25 cellular contexts compared by ENCODE assay signal in the genomic region with DNA sequence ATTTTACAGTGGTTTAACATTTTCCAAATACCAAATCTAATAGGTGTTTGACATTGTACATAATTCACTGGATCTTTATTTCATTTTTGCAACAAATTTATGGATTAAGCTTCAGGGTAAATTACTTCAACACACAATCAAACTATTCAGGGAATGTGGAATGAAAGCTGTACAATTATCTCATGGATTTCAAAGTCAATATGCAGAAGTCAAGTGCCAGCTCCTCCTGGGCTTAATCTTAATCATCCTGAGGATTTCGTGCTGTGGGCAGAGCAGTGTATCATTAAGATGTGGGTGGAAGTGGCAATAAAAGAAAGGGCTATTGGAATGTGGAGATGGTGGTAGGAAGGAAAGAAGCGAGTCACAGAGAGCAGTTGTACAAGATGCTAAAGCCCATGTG.
A peak's percentile ranks its signal among the peaks of the same experiment; 100 is the strongest.
DNase-seq lines count a peak whose midpoint lies in the region; ATAC-seq and TF ChIP-seq lines count a peak whose summit lies in the region.
"Had no signal": no experiment of that assay in that cellular context is flagged by ENCODE, and none has a peak within 500 bp of the region (broad histone marks: within the 10 kb centered on the region; RNA-seq: fewer than 3 reads in every experiment).

No MANE protein-coding gene starts in this region.

- H3K27me3 ChIP-seq in adipocyte (replicated peaks; ENCODE audit: control insufficient read depth, insufficient read depth, low read length) (no peaks in the 10 kb centered on the region), osteoblast (ENCODE audit: insufficient read depth, low read length) (no peaks in the 10 kb centered on the region)
- H3K27me3 ChIP-seq: ovary had no signal

- H3K4me2 ChIP-seq in osteoblast (ENCODE audit: insufficient read depth, low read length): no peak overlapping the region

- no peak for ATAC-seq in HG03039 (IDR thresholded peaks at IDR 0.05; ENCODE audit: unreplicated experiment)
- ATAC-seq: CD8-positive, alpha-beta T cell; naive thymus-derived CD4-positive, alpha-beta T cell; right cardiac atrium; stimulated activated naive CD8-positive, alpha-beta T cell treated with anti-CD3 and anti-CD28 coated beads, Interleukin-15, Interleukin-2, amounts not matched to agents 100 U/mL and 50 U/mL, for 24 hours had no signal

- H3K79me2 ChIP-seq in osteoblast (ENCODE audit: insufficient read depth, low read length): no peaks in the 10 kb centered on the region

- H3K36me3 ChIP-seq in adipocyte (ENCODE audit: control insufficient read depth, insufficient read depth, low read length, severe bottlenecking) (no peaks in the 10 kb centered on the region), osteoblast (ENCODE audit: insufficient read depth, low read length) (no peaks in the 10 kb centered on the region)
- H3K36me3 ChIP-seq: ovary had no signal

- no peak for TF ChIP-seq CTCF in osteoblast (IDR thresholded peaks at IDR 0.05; ENCODE audit: extremely low read depth, low read depth, low read length)

- TF ChIP-seq EP300 in Ishikawa (IDR thresholded peaks at IDR 0.05; ENCODE audit: borderline replicate concordance): no peak

- H2AFZ ChIP-seq in osteoblast (ENCODE audit: low read length): no peak overlapping the region

- DNase-seq in COLO829 (ENCODE audit: low spot score) (peak; percentile 40), adipocyte (ENCODE audit: low read depth) (peak; percentile 29), osteoblast (ENCODE audit: insufficient read length, low spot score, missing footprints) (no peak), DMS 273 treated with DMSO at 0.1 percent for 48 hours (lab: John Stamatoyannopoulos, UW) (no peak), NCI-H2227 treated with DMSO at 0.1 percent for 48 hours (lab: John Stamatoyannopoulos, UW) (no peak)
- DNase-seq in activated T-cell treated with anti-CD3 and anti-CD28 coated beads, Interleukin-2, amount 50 U/mL, for 1 hour: no peak
- DNase-seq: activated B cell treated with CpG ODN at 0.5 μM for 24 hours; activated CD4-positive, alpha-beta memory T cell treated with anti-CD3 and anti-CD28 coated beads for 36 hours; activated effector memory CD4-positive, alpha-beta T cell treated with Interleukin-2 at 50 U/mL for 16 hours; CD8-positive, alpha-beta T cell; DMS153; GF-D8; Karpas-422; naive thymus-derived CD4-positive, alpha-beta T cell; NCI-H1092; NCI-H187 treated with DMSO at 0.1 percent for 48 hours; NCI-H226; NCI-H748 treated with DMSO at 0.1 percent for 48 hours; ovary; right cardiac atrium; Right ventricle myocardium superior; stimulated activated naive CD8-positive, alpha-beta T cell treated with anti-CD3 and anti-CD28 coated beads, Interleukin-15, Interleukin-2, amounts not matched to agents 100 U/mL and 50 U/mL, for 24 hours; T1000 had no signal

- H3K4me3 ChIP-seq in adipocyte (ENCODE audit: low read length) (no peak overlapping the region), osteoblast (ENCODE audit: insufficient read depth, low read length) (no peak overlapping the region)
- H3K4me3 ChIP-seq: ovary had no signal

- no peak for TF ChIP-seq RAD21 in Ishikawa (IDR thresholded peaks at IDR 0.05; ENCODE audit: low read depth)

- H3K9me3 ChIP-seq in adipocyte (ENCODE audit: control insufficient read depth, low read length) (no peaks in the 10 kb centered on the region), osteoblast (ENCODE audit: low read depth, low read length) (no peaks in the 10 kb centered on the region)
- H3K9me3 ChIP-seq: ovary had no signal

- no peak overlapping the region for H3K9ac ChIP-seq in adipocyte (ENCODE audit: low read length)

- no peaks in the 10 kb centered on the region for H4K20me1 ChIP-seq in osteoblast (ENCODE audit: insufficient read depth, low read length)

- H3K4me1 ChIP-seq in adipocyte (ENCODE audit: control insufficient read depth, insufficient read depth, low read length): peaks cover 18% of the 10 kb centered on the region
- peaks cover 36% of the 10 kb centered on the region for H3K4me1 ChIP-seq in osteoblast (ENCODE audit: insufficient read depth, low read length)

- peak overlapping the region; percentile 81 for H3K27ac ChIP-seq in osteoblast (ENCODE audit: low read depth, low read length)
- H3K27ac ChIP-seq: ovary had no signal

TF ChIP-seq in Ishikawa, 13 proteins besides CTCF, POLR2A, EP300 and RAD21:
- TF ChIP-seq TAF1 (IDR thresholded peaks at IDR 0.05; ENCODE audit: low read depth) (no peak), TEAD4 (IDR thresholded peaks at IDR 0.05) (peak; percentile 36; the same call in 1 of the 2 replicates)

Comparison
In these comparisons a context has a peak if more than half of its experiments do, and no peak if none do; other contexts are left out.
1. DNase-seq: peak in COLO829 (single experiment) and adipocyte (single experiment); none in osteoblast (single experiment), activated T-cell treated with anti-CD3 and anti-CD28 coated beads, Interleukin-2, amount 50 U/mL, for 1 hour (single experiment), DMS 273 treated with DMSO at 0.1 percent for 48 hours (single experiment) and NCI-H2227 treated with DMSO at 0.1 percent for 48 hours (single experiment).